ENCODE assay signal across 27 cellular contexts in genomic region chr22:48686694-48687302, GRCh38.
A peak's percentile ranks its signal among the peaks of the same experiment; 100 is the strongest.
DNase-seq lines count a peak whose midpoint lies in the region; ATAC-seq, FAIRE-seq and TF ChIP-seq lines count a peak whose summit lies in the region.
"Had no signal": no experiment of that assay in that cellular context is flagged by ENCODE, and none has a peak within 500 bp of the region (broad histone marks: within the 10 kb centered on the region; RNA-seq: fewer than 3 reads in every experiment).

No MANE protein-coding gene starts in this region.

- no peak overlapping the region for H3K18ac ChIP-seq in IMR-90 (ENCODE audit: low read depth, low read length)

- in situ Hi-C loops in IMR-90 (cut with MboI; ENCODE audit: low sequenced_read_pairs) = no loop called here

- CTCF ChIA-PET in HEK293 (lab: Yijun Ruan, JAX) (no interaction called here), IMR-90 (lab: Yijun Ruan, JAX) (no interaction called here)
- CTCF ChIA-PET in activated CD4-positive, alpha-beta T cell treated with anti-CD3 and anti-CD28 coated beads, Interleukin-2, amount 10 ng/mL, durations not matched to agents 7 days and 5 days (lab: Charles Lee) = interaction anchor here (0.6 kb wide), 1 partner anchor 560 kb away, joined by 4 read pairs; no protein-coding TSS in a partner anchor

- H2AK9ac ChIP-seq in IMR-90 (replicated peaks; ENCODE audit: low read depth, low read length, poor library complexity) = no peak overlapping the region

- FAIRE-seq in urothelium cell line (lab: Jason Lieb, UNC) = peak; percentile 80
- FAIRE-seq: A204.1, GM12878, GM12892, GM18507, GM19239 had no signal

- no peaks in the 10 kb centered on the region for H3K79me1 ChIP-seq in IMR-90 (ENCODE audit: low read depth in 1 of 2, low read length in 2 of 2)

- H3K27me3 Mint-ChIP-seq in activated CD4-positive, alpha-beta T cell treated with anti-CD3 and anti-CD28 coated beads, Interleukin-2, amount 10 ng/mL, durations not matched to agents 7 days and 5 days = no peaks in the 10 kb centered on the region
- H3K27me3 Mint-ChIP-seq: CD4-positive, CD25-positive, alpha-beta regulatory T cell had no signal

- H3K4me2 ChIP-seq in IMR-90 (ENCODE audit: low read depth, low read length) = no peak overlapping the region
- H3K4me2 ChIP-seq: BLaER1 had no signal

- H4K20me1 ChIP-seq in IMR-90 (ENCODE audit: insufficient read depth, low read length) = no peaks in the 10 kb centered on the region
- H4K20me1 ChIP-seq: BLaER1 had no signal

- H2BK120ac ChIP-seq in IMR-90 (ENCODE audit: low read depth, low read length) = no peak overlapping the region

- intact Hi-C loops in IMR-90 (cut with micrococcal nuclease) = no loop called here

- no peak overlapping the region for H4K5ac ChIP-seq in IMR-90 (ENCODE audit: low read depth, low read length)

- TF ChIP-seq POLR2A in IMR-90 (IDR thresholded peaks at IDR 0.05; ENCODE audit: low read depth, low read length) = no peak

- TF ChIP-seq CTCF in HEK293 (tag by site-specific recombination; IDR thresholded peaks at IDR 0.05) (no peak), IMR-90 (conservative IDR thresholded peaks at IDR 0.05; ENCODE audit: low read depth, low read length) (no peak)

- no peak overlapping the region for H3K14ac ChIP-seq in IMR-90 (replicated peaks; ENCODE audit: low read depth, low read length)

- H2BK5ac ChIP-seq in IMR-90 (ENCODE audit: low read depth, low read length, poor library complexity, severe bottlenecking) = peak overlapping the region; percentile 33

- DNase-seq in IMR-90 = no peak
- no peak for DNase-seq in urothelium cell line (ENCODE audit: low spot score)
- DNase-seq in activated CD4-positive, alpha-beta T cell treated with anti-CD3 and anti-CD28 coated beads, Interleukin-2, amount 10 ng/mL, durations not matched to agents 7 days and 5 days = no peak
- DNase-seq: 8988T; ACHN; BE2C; C1 segment of cervical spinal cord; CD4-positive, alpha-beta memory T cell; CD4-positive, CD25-positive, alpha-beta regulatory T cell; CD8-positive, alpha-beta memory T cell; COR-L47; DMS 273 treated with DMSO at 0.1 percent for 48 hours; DMS153; DMS53; DMS79; DND-41; EL; GDM1 had no signal

- no peak overlapping the region for H3K4ac ChIP-seq in IMR-90 (ENCODE audit: low read depth, low read length)

- no peak overlapping the region for H2AK5ac ChIP-seq in IMR-90 (ENCODE audit: low read depth, low read length)

- dilution Hi-C loops in IMR-90 (cut with HindIII; ENCODE audit: low sequenced_read_pairs, unreplicated experiment) = no loop called here

- H4K8ac ChIP-seq in IMR-90 (ENCODE audit: low read depth in 2 of 2, low read length in 2 of 2) = no peak overlapping the region

- TF ChIP-seq RAD21 in IMR-90 (IDR thresholded peaks at IDR 0.05; ENCODE audit: low read length) = no peak

- POLR2A ChIA-PET in HEK293 (lab: Yijun Ruan, JAX) = no interaction called here
- POLR2A ChIA-PET in IMR-90 (lab: Charles Lee; ENCODE audit: unreplicated experiment) = no interaction called here
- POLR2A ChIA-PET in activated CD4-positive, alpha-beta T cell treated with anti-CD3 and anti-CD28 coated beads, Interleukin-2, amount 10 ng/mL, durations not matched to agents 7 days and 5 days (lab: Charles Lee) = no interaction called here

- H2AFZ ChIP-seq in IMR-90 (replicated peaks; ENCODE audit: low read length, poor library complexity) = no peak overlapping the region

- no peaks in the 10 kb centered on the region for H3K9me3 ChIP-seq in HEK293 (ENCODE audit: control insufficient read depth, insufficient read depth, low read depth, low read length)
- peaks cover 56% of the 10 kb centered on the region for H3K9me3 ChIP-seq in IMR-90 (ENCODE audit: control insufficient read depth, insufficient read depth, low read length)
- H3K9me3 ChIP-seq: BLaER1 had no signal

- H3K36me3 ChIP-seq in HEK293 (ENCODE audit: control insufficient read depth in 2 of 2, insufficient read depth in 1 of 2, low read length in 2 of 2) (no peaks in the 10 kb centered on the region), IMR-90 (ENCODE audit: control insufficient read depth, insufficient read depth, low read length) (no peaks in the 10 kb centered on the region)
- H3K36me3 ChIP-seq: BE2C, BLaER1 had no signal

- H3K27ac Mint-ChIP-seq in activated CD4-positive, alpha-beta T cell treated with anti-CD3 and anti-CD28 coated beads, Interleukin-2, amount 10 ng/mL, durations not matched to agents 7 days and 5 days = no peak overlapping the region
- H3K27ac Mint-ChIP-seq: CD14-positive monocyte; CD4-positive, alpha-beta memory T cell; CD4-positive, CD25-positive, alpha-beta regulatory T cell; CD8-positive, alpha-beta memory T cell had no signal

- no peak overlapping the region for H4K91ac ChIP-seq in IMR-90 (ENCODE audit: insufficient read depth, low read depth, low read length)

- H2BK15ac ChIP-seq in IMR-90 (ENCODE audit: low read depth, low read length) = no peak overlapping the region

- no peaks in the 10 kb centered on the region for H3K9me3 Mint-ChIP-seq in activated CD4-positive, alpha-beta T cell treated with anti-CD3 and anti-CD28 coated beads, Interleukin-2, amount 10 ng/mL, durations not matched to agents 7 days and 5 days

- no peaks in the 10 kb centered on the region for H3K27me3 ChIP-seq in IMR-90 (ENCODE audit: control insufficient read depth, insufficient read depth, low read length)
- H3K27me3 ChIP-seq: BE2C, BLaER1 had no signal

- no peaks in the 10 kb centered on the region for H3K4me1 Mint-ChIP-seq in activated CD4-positive, alpha-beta T cell treated with anti-CD3 and anti-CD28 coated beads, Interleukin-2, amount 10 ng/mL, durations not matched to agents 7 days and 5 days
- H3K4me1 Mint-ChIP-seq: CD14-positive monocyte; CD4-positive, alpha-beta memory T cell; CD4-positive, CD25-positive, alpha-beta regulatory T cell; CD8-positive, alpha-beta memory T cell had no signal

- H3K27ac ChIP-seq in HEK293 (ENCODE audit: extremely low read depth, low read depth, low read length) (no peak overlapping the region), IMR-90 (ENCODE audit: insufficient read depth, low read length) (no peak overlapping the region)
- H3K27ac ChIP-seq: BLaER1 had no signal

- no peak overlapping the region for H3K4me3 Mint-ChIP-seq in activated CD4-positive, alpha-beta T cell treated with anti-CD3 and anti-CD28 coated beads, Interleukin-2, amount 10 ng/mL, durations not matched to agents 7 days and 5 days
- H3K4me3 Mint-ChIP-seq: CD14-positive monocyte; CD4-positive, alpha-beta memory T cell; CD4-positive, CD25-positive, alpha-beta regulatory T cell; CD8-positive, alpha-beta memory T cell had no signal

- no peak overlapping the region for H3K56ac ChIP-seq in IMR-90 (ENCODE audit: extremely low read depth, insufficient read depth, low read length)

- H3K9me1 ChIP-seq in IMR-90 (ENCODE audit: insufficient read depth, low read length) = no peaks in the 10 kb centered on the region

- no peak for ATAC-seq in IMR-90 (ENCODE audit: low read depth)
- no peak for ATAC-seq in GM18520 (IDR thresholded peaks at IDR 0.05; ENCODE audit: unreplicated experiment)
- ATAC-seq: GM12878 had no signal

- no peaks in the 10 kb centered on the region for H3K36me3 Mint-ChIP-seq in activated CD4-positive, alpha-beta T cell treated with anti-CD3 and anti-CD28 coated beads, Interleukin-2, amount 10 ng/mL, durations not matched to agents 7 days and 5 days (ENCODE audit: low read depth)
- H3K36me3 Mint-ChIP-seq: CD14-positive monocyte; CD4-positive, alpha-beta memory T cell; CD4-positive, CD25-positive, alpha-beta regulatory T cell; CD8-positive, alpha-beta memory T cell had no signal

- 25 to 100% methylated on average over 1 to 2 of the region's 2 CpGs for WGBS in IMR-90 (ENCODE audit: extremely low coverage in 2 of 2, insufficient read length in 1 of 2), 2 experiments

- no TSS peak for BruUV-seq in IMR-90 (replicated peaks; lab: Mats Ljungman, UMichigan)

- no peak overlapping the region for H3K23ac ChIP-seq in IMR-90 (ENCODE audit: low read depth, low read length)

- no peak overlapping the region for H3K9ac ChIP-seq in IMR-90 (ENCODE audit: low read depth, low read length)
- H3K9ac ChIP-seq: BLaER1 had no signal

- H3K4me3 ChIP-seq in HEK293 (ENCODE audit: low read depth, low read length) (no peak overlapping the region), IMR-90 (ENCODE audit: insufficient read depth, low read depth, low read length) (no peak overlapping the region)
- H3K4me3 ChIP-seq: BLaER1, GM12878 had no signal

- no peak overlapping the region for H2BK20ac ChIP-seq in IMR-90 (ENCODE audit: low read depth, low read length)

- H3K4me1 ChIP-seq in HEK293 (ENCODE audit: control insufficient read depth, insufficient read depth, low read length) (no peaks in the 10 kb centered on the region), IMR-90 (ENCODE audit: control insufficient read depth, insufficient read depth, low read length) (no peaks in the 10 kb centered on the region)
- H3K4me1 ChIP-seq: BE2C had no signal

TF ChIP-seq in HEK293, 187 proteins besides CTCF, POLR2A, EP300 and RAD21 (continues in another document):
- TF ChIP-seq ZNF26 (tag by site-specific recombination; IDR thresholded peaks at IDR 0.05) (no peak), HOXD13 (CRISPR knock-in tag; IDR thresholded peaks at IDR 0.05; ENCODE audit: borderline replicate concordance) (no peak), ZNF558 (tag by site-specific recombination; IDR thresholded peaks at IDR 0.05) (no peak)

TF ChIP-seq in IMR-90, 13 proteins besides CTCF, POLR2A, EP300 and RAD21:
- TF ChIP-seq RFX5 (IDR thresholded peaks at IDR 0.05; ENCODE audit: low read depth, low read length) (no peak), MAZ (IDR thresholded peaks at IDR 0.05; ENCODE audit: borderline replicate concordance, low read depth, low read length) (no peak), CEBPB (IDR thresholded peaks at IDR 0.05; ENCODE audit: low read depth, low read length) (no peak), SMC3 (IDR thresholded peaks at IDR 0.05; ENCODE audit: low read depth, low read length) (no peak), MXI1 (IDR thresholded peaks at IDR 0.05; ENCODE audit: borderline replicate concordance, low read depth, low read length) (no peak), NFE2L2 (IDR thresholded peaks at IDR 0.05; ENCODE audit: low read depth, low read length) (no peak), BHLHE40 (IDR thresholded peaks at IDR 0.05; ENCODE audit: low read depth, low read length) (no peak), FOS (IDR thresholded peaks at IDR 0.05; ENCODE audit: low read depth, low read length) (no peak), CHD1 (IDR thresholded peaks at IDR 0.05; ENCODE audit: low read depth, low read length) (no peak)
